1 cellular context compared by ENCODE assay signal in genomic region chr16:66481081-66481942, GRCh38.
TF ChIP-seq lines count a peak whose summit lies in the region.

No MANE protein-coding gene starts in this region.

TF ChIP-seq in HepG2, 621 proteins besides CTCF, POLR2A, EP300 and RAD21 (continued from another document and continues in another):
- TF ChIP-seq ZNF318 (CRISPR knock-in tag; IDR thresholded peaks at IDR 0.05) (no peak), KDM3A (CRISPR knock-in tag; IDR thresholded peaks at IDR 0.05; ENCODE audit: low read depth) (no peak), GATAD2A (CRISPR knock-in tag; IDR thresholded peaks at IDR 0.05) (no peak), SMARCC2 (IDR thresholded peaks at IDR 0.05) (no peak), ERF (CRISPR knock-in tag; IDR thresholded peaks at IDR 0.05) (no peak), U2AF2 (IDR thresholded peaks at IDR 0.05; ENCODE audit: low read depth, low read length) (no peak), ZNF230 (CRISPR knock-in tag; IDR thresholded peaks at IDR 0.05) (0 out of 2 replicates have a peak, but pooled peaks have one; percentile 54), ZNF709 (CRISPR knock-in tag; IDR thresholded peaks at IDR 0.05) (no peak), ZNF496 (CRISPR knock-in tag; IDR thresholded peaks at IDR 0.05; ENCODE audit: insufficient replicate concordance) (no peak), RXRA (CRISPR knock-in tag; IDR thresholded peaks at IDR 0.05) (0 out of 2 replicates have a peak, but pooled peaks have one; percentile 4), ZNF687 (CRISPR knock-in tag; IDR thresholded peaks at IDR 0.05) (peak; percentile 43), DMTF1 (CRISPR knock-in tag; IDR thresholded peaks at IDR 0.05) (no peak), SP1 (IDR thresholded peaks at IDR 0.05) (no peak), SP1 (CRISPR knock-in tag; IDR thresholded peaks at IDR 0.05) (no peak), NFRKB (IDR thresholded peaks at IDR 0.05) (no peak), ZSCAN9 (CRISPR knock-in tag; IDR thresholded peaks at IDR 0.05; ENCODE audit: borderline replicate concordance) (no peak), ZMYM2 (CRISPR knock-in tag; IDR thresholded peaks at IDR 0.05) (no peak), ZNF350 (CRISPR knock-in tag; IDR thresholded peaks at IDR 0.05; ENCODE audit: borderline replicate concordance, low read depth) (0 out of 2 replicates have a peak, but pooled peaks have one; percentile 15), ZBTB8A (CRISPR knock-in tag; IDR thresholded peaks at IDR 0.05; ENCODE audit: borderline replicate concordance, low read depth) (no peak), TMF1 (CRISPR knock-in tag; IDR thresholded peaks at IDR 0.05; ENCODE audit: low read depth) (no peak), FUBP1 (CRISPR knock-in tag; IDR thresholded peaks at IDR 0.05; ENCODE audit: borderline replicate concordance) (no peak), E2F5 (CRISPR knock-in tag; conservative IDR thresholded peaks at IDR 0.05) (no peak), SMAD3 (CRISPR knock-in tag; IDR thresholded peaks at IDR 0.05) (no peak), ZBTB34 (CRISPR knock-in tag; IDR thresholded peaks at IDR 0.05) (no peak), NFAT5 (CRISPR knock-in tag; IDR thresholded peaks at IDR 0.05) (no peak), SRSF1 (optimal IDR thresholded peaks at IDR 0.05; ENCODE audit: low read depth, low read length) (no peak), CBX1 (IDR thresholded peaks at IDR 0.05; ENCODE audit: low read depth) (no peak), ATRX (CRISPR knock-in tag; IDR thresholded peaks at IDR 0.05; ENCODE audit: borderline replicate concordance) (no peak), NR3C1 (CRISPR knock-in tag; IDR thresholded peaks at IDR 0.05) (no peak), ZBTB7A (CRISPR knock-in tag; IDR thresholded peaks at IDR 0.05) (no peak)
